ENCODE assay signal across 17 cellular contexts in the genomic region with DNA sequence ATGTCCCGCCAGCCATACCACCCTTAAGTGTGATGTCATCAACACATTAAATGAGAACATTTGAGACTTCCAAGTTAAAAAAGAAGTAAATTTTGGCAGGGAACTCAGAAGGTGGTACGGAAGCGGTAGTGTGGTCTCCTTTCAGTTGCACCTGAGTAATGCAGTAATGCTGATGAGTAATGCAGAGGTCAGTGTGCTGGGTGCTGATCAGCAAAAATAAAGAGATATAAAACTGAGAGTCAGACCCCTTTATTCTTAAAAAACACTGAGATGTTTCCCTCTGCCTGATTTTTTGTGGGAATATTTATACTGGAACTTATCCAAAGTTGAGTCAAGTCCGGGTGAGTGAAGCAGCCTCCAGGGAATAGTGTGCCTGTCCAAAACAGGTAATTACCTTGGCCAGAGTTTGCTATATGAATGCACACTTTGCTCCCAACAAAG.
DNase-seq lines count a peak whose midpoint lies in the region; ATAC-seq, FAIRE-seq and TF ChIP-seq lines count a peak whose summit lies in the region.
"Had no signal": no experiment of that assay in that cellular context is flagged by ENCODE, and none has a peak within 500 bp of the region (broad histone marks: within the 10 kb centered on the region; RNA-seq: fewer than 3 reads in every experiment).

No MANE protein-coding gene starts in this region.

- no peaks in the 10 kb centered on the region for H3K36me3 ChIP-seq in Caco-2 (ENCODE audit: control insufficient read depth, insufficient read depth, low read length)
- H3K36me3 ChIP-seq: stomach had no signal

- H3K27ac Mint-ChIP-seq in Caco-2 (ENCODE audit: unreplicated experiment): peak overlapping the region; percentile 88
- H3K27ac Mint-ChIP-seq: brain; naive thymus-derived CD4-positive, alpha-beta T cell had no signal

- no TSS peak for BruUV-seq in Caco-2 (replicated peaks; lab: Mats Ljungman, UMichigan)

- DNase-seq in Caco-2: no peak
- DNase-seq in HPDE6-E6E7 (ENCODE audit: extremely low spot score): peak; percentile 26
- peak; percentile 91 to 95 for DNase-seq in foreskin keratinocyte
- no peak for DNase-seq in NCI-H345 treated with DMSO at 0.1 percent for 48 hours (lab: John Stamatoyannopoulos, UW; ENCODE audit: unreplicated experiment)
- DNase-seq in NCI-H748 (lab: John Stamatoyannopoulos, UW; ENCODE audit: unreplicated experiment): no peak
- no peak for DNase-seq in frontal cortex (ENCODE audit: low spot score in 2 of 2)
- DNase-seq: activated CD8-positive, alpha-beta memory T cell treated with anti-CD3 and anti-CD28 coated beads, Interleukin-2, amount 50 U/mL, for 48 hours; activated naive CD4-positive, alpha-beta T cell; Karpas-422; naive thymus-derived CD4-positive, alpha-beta T cell; NCI-H1694; NCI-H524; stomach had no signal

- H3K9me3 Mint-ChIP-seq in Caco-2 (ENCODE audit: unreplicated experiment): peaks cover 52% of the 10 kb centered on the region

- peaks cover 22% of the 10 kb centered on the region for H3K4me1 Mint-ChIP-seq in Caco-2 (ENCODE audit: low read depth, unreplicated experiment)
- H3K4me1 Mint-ChIP-seq: naive thymus-derived CD4-positive, alpha-beta T cell had no signal

- H3K27me3 Mint-ChIP-seq in Caco-2 (ENCODE audit: insufficient read depth, unreplicated experiment): no peaks in the 10 kb centered on the region
- H3K27me3 Mint-ChIP-seq: progenitor cell of endocrine pancreas had no signal

- H3K4me1 ChIP-seq in Caco-2 (peaks cover 43% of the 10 kb centered on the region), foreskin keratinocyte (peaks cover 53% of the 10 kb centered on the region)
- H3K4me1 ChIP-seq: stomach had no signal

- CTCF ChIA-PET in Caco-2 (lab: Charles Lee): no interaction called here

- POLR2A ChIA-PET in Caco-2 (lab: Charles Lee): no interaction called here

- intact Hi-C loops in Caco-2 (cut with micrococcal nuclease; ENCODE audit: unreplicated experiment): loop anchor here (5.0 to 10.0 kb wide), 2 partner anchors 165 to 368 kb away; no protein-coding TSS in a partner anchor

- H3K9me3 ChIP-seq in Caco-2: peaks cover 7% of the 10 kb centered on the region; the same call in 1 of the 2 replicates
- H3K9me3 ChIP-seq: stomach had no signal

- H3K4me3 ChIP-seq in Caco-2 (ENCODE audit: low read depth, low read length): no peak overlapping the region
- H3K4me3 ChIP-seq: stomach had no signal

- no peak overlapping the region for H3K4me3 Mint-ChIP-seq in Caco-2 (ENCODE audit: unreplicated experiment)
- H3K4me3 Mint-ChIP-seq: brain; naive thymus-derived CD4-positive, alpha-beta T cell had no signal

- H3K27ac ChIP-seq in VCaP: peak overlapping the region; percentile 6; the same call in 1 of the 2 replicates
- H3K27ac ChIP-seq in foreskin keratinocyte: peak overlapping the region; percentile 60
- H3K27ac ChIP-seq: stomach had no signal

- FAIRE-seq in frontal cortex (lab: Jason Lieb, UNC): no peak

- ATAC-seq in foreskin keratinocyte (peak; percentile 84), GM21390 (IDR thresholded peaks at IDR 0.05; ENCODE audit: unreplicated experiment) (no peak)
- ATAC-seq: naive thymus-derived CD4-positive, alpha-beta T cell had no signal

- H3K27me3 ChIP-seq in Caco-2 (replicated peaks; ENCODE audit: control insufficient read depth, insufficient read depth, low read length): no peaks in the 10 kb centered on the region
- no peaks in the 10 kb centered on the region for H3K27me3 ChIP-seq in foreskin keratinocyte
- H3K27me3 ChIP-seq: stomach had no signal

- H3K36me3 Mint-ChIP-seq in Caco-2 (ENCODE audit: insufficient read depth, unreplicated experiment): peaks cover 14% of the 10 kb centered on the region
- H3K36me3 Mint-ChIP-seq: brain; naive thymus-derived CD4-positive, alpha-beta T cell had no signal

- no peak for TF ChIP-seq CTCF in Caco-2 (IDR thresholded peaks at IDR 0.05; ENCODE audit: insufficient read depth in 1 of 2, low read depth in 1 of 2, low read length in 1 of 2, severe bottlenecking in 1 of 2, unreplicated experiment in 1 of 2)
- no peak for TF ChIP-seq CTCF in VCaP (conservative IDR thresholded peaks at IDR 0.05)
- no peak for TF ChIP-seq CTCF in foreskin keratinocyte (conservative IDR thresholded peaks at IDR 0.05)

Comparison
In these comparisons a context has a peak if more than half of its experiments do, and no peak if none do; other contexts are left out.
1. DNase-seq: peak in HPDE6-E6E7 (single experiment) and foreskin keratinocyte (2 of 2); none in Caco-2 (0 of 2), NCI-H345 treated with DMSO at 0.1 percent for 48 hours (single experiment), NCI-H748 (single experiment) and frontal cortex (0 of 2).